ENCODE assay signal across 1 cellular context in the genomic region with DNA sequence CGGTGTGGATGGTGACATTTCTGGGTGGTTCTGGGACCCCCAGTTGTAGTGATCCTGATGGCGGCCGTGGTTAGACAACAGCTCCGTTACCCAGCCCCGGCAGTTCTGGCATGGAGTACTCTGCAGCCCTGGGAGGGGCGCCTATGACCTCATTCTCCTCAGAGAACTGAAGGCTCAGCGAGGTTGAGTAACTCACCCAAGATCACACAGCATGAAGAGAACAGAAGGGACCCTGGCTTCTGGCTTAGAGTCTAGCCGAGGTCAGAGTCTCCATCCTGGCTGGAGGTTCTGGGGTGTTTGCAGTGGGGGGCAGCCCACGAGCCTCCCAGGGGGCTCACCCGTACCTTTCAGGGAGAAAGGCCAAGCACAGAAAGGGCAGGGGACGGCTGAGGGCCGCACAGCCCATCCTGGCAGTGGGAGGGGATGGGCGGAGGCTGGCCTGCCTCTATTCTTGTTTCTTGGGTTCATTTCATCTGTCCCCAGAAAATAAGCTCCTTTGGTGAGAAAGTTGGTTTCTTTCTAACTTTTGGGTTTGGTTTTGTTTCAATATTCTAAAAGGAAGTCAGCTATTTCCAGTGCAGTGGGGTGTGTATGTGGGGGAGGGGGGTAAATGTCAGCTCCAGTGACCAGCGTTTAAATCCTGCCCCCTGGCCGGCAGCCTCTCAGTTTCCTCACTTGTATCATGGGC.
TF ChIP-seq lines count a peak whose summit lies in the region.

No MANE protein-coding gene starts in this region.

TF ChIP-seq in K562, 482 proteins besides CTCF, POLR2A, EP300 and RAD21 (continued from another document and continues in another):
- TF ChIP-seq ADNP (tag; IDR thresholded peaks at IDR 0.05): no peak
- TF ChIP-seq, protein P1, sequence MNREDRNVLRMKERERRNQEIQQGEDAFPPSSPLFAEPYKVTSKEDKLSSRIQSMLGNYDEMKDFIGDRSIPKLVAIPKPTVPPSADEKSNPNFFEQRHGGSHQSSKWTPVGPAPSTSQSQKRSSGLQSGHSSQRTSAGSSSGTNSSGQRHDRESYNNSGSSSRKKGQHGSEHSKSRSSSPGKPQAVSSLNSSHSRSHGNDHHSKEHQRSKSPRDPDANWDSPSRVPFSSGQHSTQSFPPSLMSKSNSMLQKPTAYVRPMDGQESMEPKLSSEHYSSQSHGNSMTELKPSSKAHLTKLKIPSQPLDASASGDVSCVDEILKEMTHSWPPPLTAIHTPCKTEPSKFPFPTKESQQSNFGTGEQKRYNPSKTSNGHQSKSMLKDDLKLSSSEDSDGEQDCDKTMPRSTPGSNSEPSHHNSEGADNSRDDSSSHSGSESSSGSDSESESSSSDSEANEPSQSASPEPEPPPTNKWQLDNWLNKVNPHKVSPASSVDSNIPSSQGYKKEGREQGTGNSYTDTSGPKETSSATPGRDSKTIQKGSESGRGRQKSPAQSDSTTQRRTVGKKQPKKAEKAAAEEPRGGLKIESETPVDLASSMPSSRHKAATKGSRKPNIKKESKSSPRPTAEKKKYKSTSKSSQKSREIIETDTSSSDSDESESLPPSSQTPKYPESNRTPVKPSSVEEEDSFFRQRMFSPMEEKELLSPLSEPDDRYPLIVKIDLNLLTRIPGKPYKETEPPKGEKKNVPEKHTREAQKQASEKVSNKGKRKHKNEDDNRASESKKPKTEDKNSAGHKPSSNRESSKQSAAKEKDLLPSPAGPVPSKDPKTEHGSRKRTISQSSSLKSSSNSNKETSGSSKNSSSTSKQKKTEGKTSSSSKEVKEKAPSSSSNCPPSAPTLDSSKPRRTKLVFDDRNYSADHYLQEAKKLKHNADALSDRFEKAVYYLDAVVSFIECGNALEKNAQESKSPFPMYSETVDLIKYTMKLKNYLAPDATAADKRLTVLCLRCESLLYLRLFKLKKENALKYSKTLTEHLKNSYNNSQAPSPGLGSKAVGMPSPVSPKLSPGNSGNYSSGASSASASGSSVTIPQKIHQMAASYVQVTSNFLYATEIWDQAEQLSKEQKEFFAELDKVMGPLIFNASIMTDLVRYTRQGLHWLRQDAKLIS (CRISPR knock-in tag; IDR thresholded peaks at IDR 0.05): no peak
- TF ChIP-seq NFIX (CRISPR knock-in tag; IDR thresholded peaks at IDR 0.05; ENCODE audit: low read depth): no peak
- TF ChIP-seq HNRNPK (IDR thresholded peaks at IDR 0.05; ENCODE audit: low read depth, low read length, poor library complexity, severe bottlenecking): no peak
- no peak for TF ChIP-seq MAZ (CRISPR knock-in tag; conservative IDR thresholded peaks at IDR 0.05 in 1 of 2, IDR thresholded peaks at IDR 0.05 in 1 of 2)
- TF ChIP-seq, protein P2, sequence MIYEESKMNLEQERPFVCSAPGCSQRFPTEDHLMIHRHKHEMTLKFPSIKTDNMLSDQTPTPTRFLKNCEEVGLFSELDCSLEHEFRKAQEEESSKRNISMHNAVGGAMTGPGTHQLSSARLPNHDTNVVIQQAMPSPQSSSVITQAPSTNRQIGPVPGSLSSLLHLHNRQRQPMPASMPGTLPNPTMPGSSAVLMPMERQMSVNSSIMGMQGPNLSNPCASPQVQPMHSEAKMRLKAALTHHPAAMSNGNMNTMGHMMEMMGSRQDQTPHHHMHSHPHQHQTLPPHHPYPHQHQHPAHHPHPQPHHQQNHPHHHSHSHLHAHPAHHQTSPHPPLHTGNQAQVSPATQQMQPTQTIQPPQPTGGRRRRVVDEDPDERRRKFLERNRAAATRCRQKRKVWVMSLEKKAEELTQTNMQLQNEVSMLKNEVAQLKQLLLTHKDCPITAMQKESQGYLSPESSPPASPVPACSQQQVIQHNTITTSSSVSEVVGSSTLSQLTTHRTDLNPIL (CRISPR knock-in tag; IDR thresholded peaks at IDR 0.05): no peak
- TF ChIP-seq, protein P3, sequence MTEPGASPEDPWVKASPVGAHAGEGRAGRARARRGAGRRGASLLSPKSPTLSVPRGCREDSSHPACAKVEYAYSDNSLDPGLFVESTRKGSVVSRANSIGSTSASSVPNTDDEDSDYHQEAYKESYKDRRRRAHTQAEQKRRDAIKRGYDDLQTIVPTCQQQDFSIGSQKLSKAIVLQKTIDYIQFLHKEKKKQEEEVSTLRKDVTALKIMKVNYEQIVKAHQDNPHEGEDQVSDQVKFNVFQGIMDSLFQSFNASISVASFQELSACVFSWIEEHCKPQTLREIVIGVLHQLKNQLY (CRISPR knock-in tag; conservative IDR thresholded peaks at IDR 0.05): no peak
- TF ChIP-seq RBM39 (optimal IDR thresholded peaks at IDR 0.05; ENCODE audit: low read depth, low read length): peak; percentile 58
- TF ChIP-seq ZFP1 (CRISPR knock-in tag; IDR thresholded peaks at IDR 0.05): no peak
- TF ChIP-seq BHLHE40 (IDR thresholded peaks at IDR 0.05; ENCODE audit: low read length): no peak
- TF ChIP-seq, protein P4, sequence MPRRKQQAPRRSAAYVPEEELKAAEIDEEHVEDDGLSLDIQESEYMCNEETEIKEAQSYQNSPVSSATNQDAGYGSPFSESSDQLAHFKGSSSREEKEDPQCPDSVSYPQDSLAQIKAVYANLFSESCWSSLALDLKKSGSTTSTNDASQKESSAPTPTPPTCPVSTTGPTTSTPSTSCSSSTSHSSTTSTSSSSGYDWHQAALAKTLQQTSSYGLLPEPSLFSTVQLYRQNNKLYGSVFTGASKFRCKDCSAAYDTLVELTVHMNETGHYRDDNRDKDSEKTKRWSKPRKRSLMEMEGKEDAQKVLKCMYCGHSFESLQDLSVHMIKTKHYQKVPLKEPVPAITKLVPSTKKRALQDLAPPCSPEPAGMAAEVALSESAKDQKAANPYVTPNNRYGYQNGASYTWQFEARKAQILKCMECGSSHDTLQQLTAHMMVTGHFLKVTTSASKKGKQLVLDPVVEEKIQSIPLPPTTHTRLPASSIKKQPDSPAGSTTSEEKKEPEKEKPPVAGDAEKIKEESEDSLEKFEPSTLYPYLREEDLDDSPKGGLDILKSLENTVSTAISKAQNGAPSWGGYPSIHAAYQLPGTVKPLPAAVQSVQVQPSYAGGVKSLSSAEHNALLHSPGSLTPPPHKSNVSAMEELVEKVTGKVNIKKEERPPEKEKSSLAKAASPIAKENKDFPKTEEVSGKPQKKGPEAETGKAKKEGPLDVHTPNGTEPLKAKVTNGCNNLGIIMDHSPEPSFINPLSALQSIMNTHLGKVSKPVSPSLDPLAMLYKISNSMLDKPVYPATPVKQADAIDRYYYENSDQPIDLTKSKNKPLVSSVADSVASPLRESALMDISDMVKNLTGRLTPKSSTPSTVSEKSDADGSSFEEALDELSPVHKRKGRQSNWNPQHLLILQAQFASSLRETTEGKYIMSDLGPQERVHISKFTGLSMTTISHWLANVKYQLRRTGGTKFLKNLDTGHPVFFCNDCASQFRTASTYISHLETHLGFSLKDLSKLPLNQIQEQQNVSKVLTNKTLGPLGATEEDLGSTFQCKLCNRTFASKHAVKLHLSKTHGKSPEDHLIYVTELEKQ (CRISPR knock-in tag; IDR thresholded peaks at IDR 0.05): no peak
- TF ChIP-seq HEY1 (CRISPR knock-in tag; IDR thresholded peaks at IDR 0.05; ENCODE audit: borderline replicate concordance): no peak
- TF ChIP-seq, protein P5, sequence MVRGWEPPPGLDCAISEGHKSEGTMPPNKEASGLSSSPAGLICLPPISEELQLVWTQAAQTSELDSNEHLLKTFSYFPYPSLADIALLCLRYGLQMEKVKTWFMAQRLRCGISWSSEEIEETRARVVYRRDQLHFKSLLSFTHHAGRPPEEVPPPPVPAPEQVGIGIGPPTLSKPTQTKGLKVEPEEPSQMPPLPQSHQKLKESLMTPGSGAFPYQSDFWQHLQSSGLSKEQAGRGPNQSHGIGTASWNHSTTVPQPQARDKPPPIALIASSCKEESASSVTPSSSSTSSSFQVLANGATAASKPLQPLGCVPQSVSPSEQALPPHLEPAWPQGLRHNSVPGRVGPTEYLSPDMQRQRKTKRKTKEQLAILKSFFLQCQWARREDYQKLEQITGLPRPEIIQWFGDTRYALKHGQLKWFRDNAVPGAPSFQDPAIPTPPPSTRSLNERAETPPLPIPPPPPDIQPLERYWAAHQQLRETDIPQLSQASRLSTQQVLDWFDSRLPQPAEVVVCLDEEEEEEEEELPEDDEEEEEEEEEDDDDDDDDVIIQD (CRISPR knock-in tag; IDR thresholded peaks at IDR 0.05): no peak
- TF ChIP-seq SMARCA5 (IDR thresholded peaks at IDR 0.05): peak; percentile 93
- TF ChIP-seq, protein P6, sequence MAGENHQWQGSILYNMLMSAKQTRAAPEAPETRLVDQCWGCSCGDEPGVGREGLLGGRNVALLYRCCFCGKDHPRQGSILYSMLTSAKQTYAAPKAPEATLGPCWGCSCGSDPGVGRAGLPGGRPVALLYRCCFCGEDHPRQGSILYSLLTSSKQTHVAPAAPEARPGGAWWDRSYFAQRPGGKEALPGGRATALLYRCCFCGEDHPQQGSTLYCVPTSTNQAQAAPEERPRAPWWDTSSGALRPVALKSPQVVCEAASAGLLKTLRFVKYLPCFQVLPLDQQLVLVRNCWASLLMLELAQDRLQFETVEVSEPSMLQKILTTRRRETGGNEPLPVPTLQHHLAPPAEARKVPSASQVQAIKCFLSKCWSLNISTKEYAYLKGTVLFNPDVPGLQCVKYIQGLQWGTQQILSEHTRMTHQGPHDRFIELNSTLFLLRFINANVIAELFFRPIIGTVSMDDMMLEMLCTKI (IDR thresholded peaks at IDR 0.05; ENCODE audit: partially characterized antibody): no peak
- no peak for TF ChIP-seq HMG20B (CRISPR knock-in tag; IDR thresholded peaks at IDR 0.05)
- 0 out of 2 replicates have a peak, but pooled peaks have one; percentile 17 for TF ChIP-seq ZBTB7A (IDR thresholded peaks at IDR 0.05; ENCODE audit: borderline replicate concordance, control insufficient read depth, low read depth, low read length)
- peak; percentile 92 for TF ChIP-seq BCOR (IDR thresholded peaks at IDR 0.05)
- TF ChIP-seq ILK (tag; IDR thresholded peaks at IDR 0.05; ENCODE audit: borderline replicate concordance, low read depth): no peak
- TF ChIP-seq, protein P7, sequence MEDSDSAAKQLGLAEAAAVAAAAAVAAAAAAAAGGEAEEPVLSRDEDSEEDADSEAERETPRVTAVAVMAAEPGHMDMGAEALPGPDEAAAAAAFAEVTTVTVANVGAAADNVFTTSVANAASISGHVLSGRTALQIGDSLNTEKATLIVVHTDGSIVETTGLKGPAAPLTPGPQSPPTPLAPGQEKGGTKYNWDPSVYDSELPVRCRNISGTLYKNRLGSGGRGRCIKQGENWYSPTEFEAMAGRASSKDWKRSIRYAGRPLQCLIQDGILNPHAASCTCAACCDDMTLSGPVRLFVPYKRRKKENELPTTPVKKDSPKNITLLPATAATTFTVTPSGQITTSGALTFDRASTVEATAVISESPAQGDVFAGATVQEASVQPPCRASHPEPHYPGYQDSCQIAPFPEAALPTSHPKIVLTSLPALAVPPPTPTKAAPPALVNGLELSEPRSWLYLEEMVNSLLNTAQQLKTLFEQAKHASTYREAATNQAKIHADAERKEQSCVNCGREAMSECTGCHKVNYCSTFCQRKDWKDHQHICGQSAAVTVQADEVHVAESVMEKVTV (CRISPR knock-in tag; IDR thresholded peaks at IDR 0.05): no peak
- TF ChIP-seq, protein P8, sequence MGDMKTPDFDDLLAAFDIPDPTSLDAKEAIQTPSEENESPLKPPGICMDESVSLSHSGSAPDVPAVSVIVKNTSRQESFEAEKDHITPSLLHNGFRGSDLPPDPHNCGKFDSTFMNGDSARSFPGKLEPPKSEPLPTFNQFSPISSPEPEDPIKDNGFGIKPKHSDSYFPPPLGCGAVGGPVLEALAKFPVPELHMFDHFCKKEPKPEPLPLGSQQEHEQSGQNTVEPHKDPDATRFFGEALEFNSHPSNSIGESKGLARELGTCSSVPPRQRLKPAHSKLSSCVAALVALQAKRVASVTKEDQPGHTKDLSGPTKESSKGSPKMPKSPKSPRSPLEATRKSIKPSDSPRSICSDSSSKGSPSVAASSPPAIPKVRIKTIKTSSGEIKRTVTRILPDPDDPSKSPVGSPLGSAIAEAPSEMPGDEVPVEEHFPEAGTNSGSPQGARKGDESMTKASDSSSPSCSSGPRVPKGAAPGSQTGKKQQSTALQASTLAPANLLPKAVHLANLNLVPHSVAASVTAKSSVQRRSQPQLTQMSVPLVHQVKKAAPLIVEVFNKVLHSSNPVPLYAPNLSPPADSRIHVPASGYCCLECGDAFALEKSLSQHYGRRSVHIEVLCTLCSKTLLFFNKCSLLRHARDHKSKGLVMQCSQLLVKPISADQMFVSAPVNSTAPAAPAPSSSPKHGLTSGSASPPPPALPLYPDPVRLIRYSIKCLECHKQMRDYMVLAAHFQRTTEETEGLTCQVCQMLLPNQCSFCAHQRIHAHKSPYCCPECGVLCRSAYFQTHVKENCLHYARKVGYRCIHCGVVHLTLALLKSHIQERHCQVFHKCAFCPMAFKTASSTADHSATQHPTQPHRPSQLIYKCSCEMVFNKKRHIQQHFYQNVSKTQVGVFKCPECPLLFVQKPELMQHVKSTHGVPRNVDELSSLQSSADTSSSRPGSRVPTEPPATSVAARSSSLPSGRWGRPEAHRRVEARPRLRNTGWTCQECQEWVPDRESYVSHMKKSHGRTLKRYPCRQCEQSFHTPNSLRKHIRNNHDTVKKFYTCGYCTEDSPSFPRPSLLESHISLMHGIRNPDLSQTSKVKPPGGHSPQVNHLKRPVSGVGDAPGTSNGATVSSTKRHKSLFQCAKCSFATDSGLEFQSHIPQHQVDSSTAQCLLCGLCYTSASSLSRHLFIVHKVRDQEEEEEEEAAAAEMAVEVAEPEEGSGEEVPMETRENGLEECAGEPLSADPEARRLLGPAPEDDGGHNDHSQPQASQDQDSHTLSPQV (IDR thresholded peaks at IDR 0.05): no peak
- TF ChIP-seq ZC3H11A (IDR thresholded peaks at IDR 0.05; ENCODE audit: low read depth, low read length): no peak
- no peak for TF ChIP-seq SMC3 (conservative IDR thresholded peaks at IDR 0.05; ENCODE audit: insufficient read depth, low read depth, low read length)
- no peak for TF ChIP-seq ZNF764 (CRISPR knock-in tag; IDR thresholded peaks at IDR 0.05; ENCODE audit: low read depth)
- no peak for TF ChIP-seq ZNF780A (CRISPR knock-in tag; IDR thresholded peaks at IDR 0.05)
- TF ChIP-seq GTF2E2 (tag; IDR thresholded peaks at IDR 0.05): no peak
- no peak for TF ChIP-seq XRCC5 (IDR thresholded peaks at IDR 0.05; ENCODE audit: low read depth, low read length)
- TF ChIP-seq SRF (CRISPR knock-in tag; IDR thresholded peaks at IDR 0.05): no peak
- TF ChIP-seq, protein P9, sequence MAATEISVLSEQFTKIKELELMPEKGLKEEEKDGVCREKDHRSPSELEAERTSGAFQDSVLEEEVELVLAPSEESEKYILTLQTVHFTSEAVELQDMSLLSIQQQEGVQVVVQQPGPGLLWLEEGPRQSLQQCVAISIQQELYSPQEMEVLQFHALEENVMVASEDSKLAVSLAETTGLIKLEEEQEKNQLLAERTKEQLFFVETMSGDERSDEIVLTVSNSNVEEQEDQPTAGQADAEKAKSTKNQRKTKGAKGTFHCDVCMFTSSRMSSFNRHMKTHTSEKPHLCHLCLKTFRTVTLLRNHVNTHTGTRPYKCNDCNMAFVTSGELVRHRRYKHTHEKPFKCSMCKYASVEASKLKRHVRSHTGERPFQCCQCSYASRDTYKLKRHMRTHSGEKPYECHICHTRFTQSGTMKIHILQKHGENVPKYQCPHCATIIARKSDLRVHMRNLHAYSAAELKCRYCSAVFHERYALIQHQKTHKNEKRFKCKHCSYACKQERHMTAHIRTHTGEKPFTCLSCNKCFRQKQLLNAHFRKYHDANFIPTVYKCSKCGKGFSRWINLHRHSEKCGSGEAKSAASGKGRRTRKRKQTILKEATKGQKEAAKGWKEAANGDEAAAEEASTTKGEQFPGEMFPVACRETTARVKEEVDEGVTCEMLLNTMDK (IDR thresholded peaks at IDR 0.05; ENCODE audit: borderline replicate concordance, insufficient read depth, low read depth, low read length, poor library complexity, severe bottlenecking): no peak
- TF ChIP-seq ZSCAN32 (CRISPR knock-in tag; IDR thresholded peaks at IDR 0.05): no peak
- no peak for TF ChIP-seq HNRNPH1 (optimal IDR thresholded peaks at IDR 0.05; ENCODE audit: low read depth, low read length)
- no peak for TF ChIP-seq FOXA3 (CRISPR knock-in tag; conservative IDR thresholded peaks at IDR 0.05 in 1 of 2, IDR thresholded peaks at IDR 0.05 in 1 of 2)
- no peak for TF ChIP-seq PTRF (tag; IDR thresholded peaks at IDR 0.05)
